ENCODE assay signal across 5 cellular contexts in the genomic region with DNA sequence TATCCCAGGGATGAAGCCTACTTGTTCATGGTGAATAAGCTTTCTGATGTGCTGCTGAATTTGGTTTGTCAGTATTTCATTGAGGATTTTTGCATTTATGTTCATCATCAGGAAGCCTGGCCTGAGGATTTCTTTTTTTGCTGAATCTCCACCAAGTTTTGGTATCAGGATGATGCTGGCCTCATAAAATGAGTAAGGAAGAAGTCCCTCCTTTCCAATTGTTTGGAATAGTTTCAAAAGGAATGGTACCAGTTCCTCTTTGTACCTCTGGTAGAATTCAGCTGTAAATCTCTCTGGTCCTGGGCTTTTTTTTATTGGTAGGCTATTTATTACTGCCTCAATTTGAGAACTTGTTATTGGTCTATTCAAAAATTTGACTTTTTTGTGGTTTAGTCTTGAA. TPM values are rescaled to one million over a fixed set of nuclear protein-coding genes. Genes with fewer than 3 reads are reported as not detected.
"Had no signal": no experiment of that assay in that cellular context is flagged by ENCODE, and none has a peak within 500 bp of the region (broad histone marks: within the 10 kb centered on the region; RNA-seq: fewer than 3 reads in every experiment).

No MANE protein-coding gene starts in this region.

RNA-seq across cellular contexts. Expression of a gene that starts 51.4 kb away (rescaled TPM):
- total RNA-seq: OCI-LY7, PC-9, Right ventricle myocardium superior, SJSA1, SK-MEL-5 had no signal
